Comparison of ENCODE assay signal across 12 cellular contexts in the genomic region with DNA sequence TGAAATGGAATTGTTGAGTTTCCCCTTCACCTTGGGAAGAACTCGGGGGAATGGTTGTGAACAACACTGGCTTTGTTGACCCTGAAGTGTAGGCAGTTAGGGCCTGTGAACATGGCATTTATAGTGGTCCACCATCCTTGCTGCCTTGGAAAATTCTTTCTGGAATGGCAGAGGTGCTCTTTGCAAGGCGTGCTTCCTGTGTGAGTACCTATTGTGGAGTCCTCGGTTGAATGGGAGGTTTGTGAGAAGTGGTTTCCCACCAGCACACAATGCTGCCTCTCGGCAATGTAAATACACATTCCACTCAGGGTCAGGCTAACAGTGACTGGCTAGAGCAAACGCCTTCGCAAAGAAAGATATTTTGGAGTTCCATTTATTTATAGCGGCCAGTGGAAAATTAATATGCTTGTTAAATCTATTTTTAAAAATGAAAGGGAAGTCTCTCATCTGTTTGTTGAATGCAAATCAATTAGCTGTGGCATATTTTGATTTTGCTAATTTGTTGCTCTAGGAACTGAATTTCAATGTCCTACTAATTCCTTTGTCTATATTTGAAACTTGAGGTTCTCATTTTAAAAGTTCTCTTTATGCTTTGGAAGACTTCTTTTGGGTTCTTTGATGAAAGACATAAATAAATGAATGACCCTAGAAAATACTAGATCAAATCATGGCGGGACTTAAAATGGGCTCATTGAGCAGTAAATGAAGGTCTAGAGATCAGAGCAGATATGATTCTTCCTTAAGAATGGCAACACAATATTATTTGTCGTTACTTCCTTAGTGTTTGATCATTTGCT. TPM values are rescaled to one million over a fixed set of nuclear protein-coding genes. Genes with fewer than 3 reads are reported as not detected.
DNase-seq lines count a peak whose midpoint lies in the region; ATAC-seq, FAIRE-seq and TF ChIP-seq lines count a peak whose summit lies in the region.
"Had no signal": no experiment of that assay in that cellular context is flagged by ENCODE, and none has a peak within 500 bp of the region (broad histone marks: within the 10 kb centered on the region; RNA-seq: fewer than 3 reads in every experiment).

No MANE protein-coding gene starts in this region.

- TF ChIP-seq CTCF in body of pancreas (IDR thresholded peaks at IDR 0.05): no peak
- no peak for TF ChIP-seq CTCF in lower lobe of right lung (IDR thresholded peaks at IDR 0.05)

- H3K27ac ChIP-seq in body of pancreas (peak overlapping the region; percentile 18 to 80 (median 66)), lower lobe of right lung (no peak overlapping the region)
- H3K27ac ChIP-seq: suprapubic skin had no signal

- intact Hi-C loops in Right ventricle myocardium superior (cut with DNase I): no loop called here
- intact Hi-C loops in left cardiac atrium (cut with DNase I): no loop called here
- intact Hi-C loops in body of pancreas (cut with DNase I): no loop called here
- intact Hi-C loops in lower lobe of right lung (cut with DNase I): no loop called here
- intact Hi-C loops in head of caudate nucleus (cut with DNase I): no loop called here

- ATAC-seq in Right ventricle myocardium superior (ENCODE audit: poor library complexity): peak; percentile 30
- ATAC-seq in left cardiac atrium: no peak
- no peak for ATAC-seq in body of pancreas
- ATAC-seq in lower lobe of right lung: peak; percentile 40 to 49
- ATAC-seq: activated CD8-positive, alpha-beta memory T cell treated with anti-CD3 and anti-CD28 coated beads, Interleukin-2, amount 10 ng/mL, durations not matched to agents 7 days and 5 days had no signal

- H3K4me1 ChIP-seq in body of pancreas: peaks cover 81% of the 10 kb centered on the region
- peaks cover 91% of the 10 kb centered on the region for H3K4me1 ChIP-seq in lower lobe of right lung

- H3K9me3 ChIP-seq in body of pancreas (no peaks in the 10 kb centered on the region), lower lobe of right lung (no peaks in the 10 kb centered on the region)
- H3K9me3 ChIP-seq: suprapubic skin had no signal

- no peak overlapping the region for H3K4me3 ChIP-seq in body of pancreas
- H3K4me3 ChIP-seq in lower lobe of right lung: no peak overlapping the region
- H3K4me3 ChIP-seq: suprapubic skin had no signal

- FAIRE-seq in GM19239 (lab: Jason Lieb, UNC): no peak

- DNase-seq in Right ventricle myocardium superior: no peak
- DNase-seq in left cardiac atrium: no peak
- peak in 1 of 4 donors; percentile 13 for DNase-seq in body of pancreas
- DNase-seq in lower lobe of right lung: no peak
- DNase-seq in head of caudate nucleus: no peak
- no peak for DNase-seq in ecto neural progenitor cell (ENCODE audit: low spot score)
- no peak for DNase-seq in activated CD8-positive, alpha-beta memory T cell treated with anti-CD3 and anti-CD28 coated beads for 24 hours
- DNase-seq in GM19239 (ENCODE audit: insufficient read length, low spot score): no peak
- DNase-seq: ACHN; activated CD8-positive, alpha-beta memory T cell treated with anti-CD3 and anti-CD28 coated beads, Interleukin-2, amount 10 ng/mL, durations not matched to agents 7 days and 5 days; stimulated activated CD4-positive, alpha-beta T cell treated with anti-CD3 and anti-CD28 coated beads, Interleukin-1b, Interleukin-23, amount 100 ng/mL, for 48 hours had no signal

- no peak for TF ChIP-seq POLR2A in body of pancreas (IDR thresholded peaks at IDR 0.05)

- no peaks in the 10 kb centered on the region for H3K36me3 ChIP-seq in body of pancreas (replicated peaks in 1 of 2; ENCODE audit: insufficient read depth in 1 of 2, low read depth in 2 of 2)
- no peaks in the 10 kb centered on the region for H3K36me3 ChIP-seq in lower lobe of right lung
- H3K36me3 ChIP-seq: suprapubic skin had no signal

- H3K27me3 ChIP-seq in body of pancreas (no peaks in the 10 kb centered on the region), lower lobe of right lung (ENCODE audit: low read depth) (no peaks in the 10 kb centered on the region)
- H3K27me3 ChIP-seq: suprapubic skin had no signal

- WGBS in body of pancreas, 2 donors: 32 to 40% methylated on average over 9 of the region's 9 CpGs

RNA-seq across cellular contexts. Expression of a gene that starts 59.5 kb away (rescaled TPM):
- total RNA-seq in Right ventricle myocardium superior (56.1 TPM), left cardiac atrium (10 to 100 TPM; 82.4 to 98.3 TPM), body of pancreas (10 to 100 TPM; 64.3 to 86.0 TPM), lower lobe of right lung (153 TPM)

Comparison
In these comparisons a context has a peak if more than half of its experiments do, and no peak if none do; other contexts are left out.
1. ATAC-seq: peak in Right ventricle myocardium superior (single experiment) and lower lobe of right lung (2 of 2); none in left cardiac atrium (0 of 2) and body of pancreas (single experiment).